29 cellular contexts compared by ENCODE assay signal in the genomic region with DNA sequence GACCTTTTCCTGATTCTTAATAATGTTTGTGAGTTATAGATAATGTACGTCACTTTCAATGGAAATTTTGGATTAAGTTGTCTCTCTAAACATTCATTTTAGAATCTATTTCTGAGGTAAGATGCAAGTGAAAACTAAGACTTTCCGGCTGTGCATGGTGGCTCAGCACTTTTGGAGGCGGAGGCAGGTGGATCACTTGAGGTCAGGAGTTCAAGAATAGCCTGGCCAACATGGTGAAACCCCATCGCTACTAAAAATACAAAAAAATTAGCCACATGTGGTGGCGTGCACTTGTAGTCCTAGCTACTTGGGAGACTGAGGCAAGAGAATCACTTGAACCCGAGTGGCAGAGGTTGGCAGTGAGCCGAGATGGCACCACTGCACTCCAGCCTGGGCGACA.
"Had no signal": no experiment of that assay in that cellular context is flagged by ENCODE, and none has a peak within 500 bp of the region (broad histone marks: within the 10 kb centered on the region; RNA-seq: fewer than 3 reads in every experiment).

No MANE protein-coding gene starts in this region.

- H3K9me3 ChIP-seq: colonic mucosa, esophagus muscularis mucosa, gastrocnemius medialis had no signal

- DNase-seq: colonic mucosa; cortex of kidney; dermis blood vessel endothelial cell; dorsolateral prefrontal cortex; effector CD4-positive, alpha-beta T cell; effector CD8-positive, alpha-beta T cell; effector memory CD4-positive, alpha-beta T cell; effector memory CD8-positive, alpha-beta T cell; endodermal cell; erythroblast; esophagus squamous epithelium; foreskin fibroblast; foreskin keratinocyte; foreskin melanocyte; gastrocnemius medialis; glutamatergic neuron; head of caudate nucleus; heart left ventricle; heart right ventricle had no signal

- H3K4me3 ChIP-seq: colonic mucosa, coronary artery, dorsolateral prefrontal cortex, esophagus muscularis mucosa, esophagus squamous epithelium, gastrocnemius medialis, gastroesophageal sphincter, heart left ventricle, heart right ventricle had no signal

- H3K27me3 ChIP-seq: colonic mucosa, dorsolateral prefrontal cortex, esophagus muscularis mucosa, esophagus squamous epithelium, gastrocnemius medialis, gastroesophageal sphincter, heart left ventricle, heart right ventricle had no signal

- H3K27me3 Mint-ChIP-seq: dendritic cell treated with granulocyte-macrophage colony-stimulating factor and Interleukin-4, amounts not matched to agents 40 ng/mL and 50 ng/mL, for 4 days; effector memory CD8-positive, alpha-beta T cell had no signal

- H3K9me3 Mint-ChIP-seq: dendritic cell treated with granulocyte-macrophage colony-stimulating factor and Interleukin-4, amounts not matched to agents 40 ng/mL and 50 ng/mL, for 4 days had no signal

- ATAC-seq: effector memory CD8-positive, alpha-beta T cell; esophagus mucosa; foreskin keratinocyte; gastrocnemius medialis; gastroesophageal sphincter; heart left ventricle; heart right ventricle had no signal

- H3K36me3 ChIP-seq: colonic mucosa, esophagus muscularis mucosa, esophagus squamous epithelium, gastrocnemius medialis, gastroesophageal sphincter, heart left ventricle, heart right ventricle had no signal

- H3K27ac ChIP-seq: colonic mucosa, coronary artery, dorsolateral prefrontal cortex, epithelial cell of prostate, esophagus muscularis mucosa, esophagus squamous epithelium, foreskin keratinocyte, gastrocnemius medialis, gastroesophageal sphincter, heart left ventricle, heart right ventricle had no signal

- H3K27ac Mint-ChIP-seq: dendritic cell treated with granulocyte-macrophage colony-stimulating factor and Interleukin-4, amounts not matched to agents 40 ng/mL and 50 ng/mL, for 4 days; effector memory CD8-positive, alpha-beta T cell; endodermal cell had no signal

- H3K4me1 ChIP-seq: colonic mucosa, esophagus squamous epithelium, foreskin keratinocyte, gastrocnemius medialis, gastroesophageal sphincter had no signal

- H3K4me3 Mint-ChIP-seq: dendritic cell treated with granulocyte-macrophage colony-stimulating factor and Interleukin-4, amounts not matched to agents 40 ng/mL and 50 ng/mL, for 4 days; effector memory CD8-positive, alpha-beta T cell; endodermal cell had no signal

- FAIRE-seq: colon, endometrium, endothelial cell of umbilical vein, frontal cortex had no signal
